ENCODE assay signal across 16 cellular contexts in genomic region chr2:167480986-167481309, GRCh38.
"Had no signal": no experiment of that assay in that cellular context is flagged by ENCODE, and none has a peak within 500 bp of the region (broad histone marks: within the 10 kb centered on the region; RNA-seq: fewer than 3 reads in every experiment).

No MANE protein-coding gene starts in this region.

- ATAC-seq: activated naive CD8-positive, alpha-beta T cell treated with anti-CD3 and anti-CD28 coated beads, Interleukin-2, amount 50 U/mL, for 24 hours; lower lobe of right lung; pancreas; stimulated activated memory B cell treated with anti-CD40 and anti-IgM and Interleukin-4, amounts not matched to agents 10 μg/mL and 1 μg/mL and 100 μg/mL, for 72 hours had no signal

- FAIRE-seq: bronchial epithelial cell, islet of Langerhans, pancreas had no signal

- H3K4me1 Mint-ChIP-seq: activated naive CD8-positive, alpha-beta T cell treated with anti-CD3 and anti-CD28 coated beads, Interleukin-2, amount 50 U/mL, for 24 hours; stimulated activated memory B cell treated with anti-CD40 and anti-IgM and Interleukin-4, amounts not matched to agents 10 μg/mL and 1 μg/mL and 100 μg/mL, for 72 hours had no signal

- H3K9me3 ChIP-seq: ascending aorta, lower lobe of right lung, pancreas had no signal

- H3K27me3 ChIP-seq: ascending aorta, dorsolateral prefrontal cortex, pancreas had no signal

- H3K9me3 Mint-ChIP-seq: activated T-helper 1 cell treated with anti-CD3 and anti-CD28 coated beads, Interleukin-12 subunit alpha, Interleukin-12 subunit beta, Interleukin-2, Interleukin-4 antibody, amounts not matched to agents 30 ng/mL and 10 ng/mL and 1 ng/mL, durations not matched to agents 14 hours and 24 hours and 36 hours; endodermal cell; stimulated activated memory B cell treated with anti-CD40 and anti-IgM and Interleukin-4, amounts not matched to agents 10 μg/mL and 1 μg/mL and 100 μg/mL, for 72 hours; T-helper 2 cell treated with Interferon-gamma antibody and Interleukin-4, amounts not matched to agents 5 μg/mL and 100 μg/mL, for 36 hours had no signal

- H3K36me3 Mint-ChIP-seq: stimulated activated memory B cell treated with anti-CD40 and anti-IgM and Interleukin-4, amounts not matched to agents 10 μg/mL and 1 μg/mL and 100 μg/mL, for 72 hours had no signal

- H3K27me3 Mint-ChIP-seq: activated naive CD8-positive, alpha-beta T cell treated with anti-CD3 and anti-CD28 coated beads, Interleukin-2, amount 50 U/mL, for 24 hours; stimulated activated memory B cell treated with anti-CD40 and anti-IgM and Interleukin-4, amounts not matched to agents 10 μg/mL and 1 μg/mL and 100 μg/mL, for 72 hours had no signal

- H3K36me3 ChIP-seq: ascending aorta, lower lobe of right lung, pancreas had no signal

- H3K4me1 ChIP-seq: ascending aorta, lower lobe of right lung, pancreas had no signal

- H3K4me3 Mint-ChIP-seq: activated naive CD8-positive, alpha-beta T cell treated with anti-CD3 and anti-CD28 coated beads, Interleukin-2, amount 50 U/mL, for 24 hours; activated T-helper 1 cell treated with anti-CD3 and anti-CD28 coated beads, Interleukin-12 subunit alpha, Interleukin-12 subunit beta, Interleukin-2, Interleukin-4 antibody, amounts not matched to agents 30 ng/mL and 10 ng/mL and 1 ng/mL, durations not matched to agents 14 hours and 24 hours and 36 hours; endodermal cell; stimulated activated memory B cell treated with anti-CD40 and anti-IgM and Interleukin-4, amounts not matched to agents 10 μg/mL and 1 μg/mL and 100 μg/mL, for 72 hours; T-helper 2 cell treated with Interferon-gamma antibody and Interleukin-4, amounts not matched to agents 5 μg/mL and 100 μg/mL, for 36 hours had no signal

- H3K4me3 ChIP-seq: ascending aorta, lower lobe of right lung, pancreas had no signal

- H3K27ac ChIP-seq: ascending aorta, dorsolateral prefrontal cortex, lower lobe of right lung, pancreas had no signal

- H3K27ac Mint-ChIP-seq: activated naive CD8-positive, alpha-beta T cell treated with anti-CD3 and anti-CD28 coated beads, Interleukin-2, amount 50 U/mL, for 24 hours; activated T-helper 1 cell treated with anti-CD3 and anti-CD28 coated beads, Interleukin-12 subunit alpha, Interleukin-12 subunit beta, Interleukin-2, Interleukin-4 antibody, amounts not matched to agents 30 ng/mL and 10 ng/mL and 1 ng/mL, durations not matched to agents 14 hours and 24 hours and 36 hours; endodermal cell; stimulated activated memory B cell treated with anti-CD40 and anti-IgM and Interleukin-4, amounts not matched to agents 10 μg/mL and 1 μg/mL and 100 μg/mL, for 72 hours; T-helper 2 cell treated with Interferon-gamma antibody and Interleukin-4, amounts not matched to agents 5 μg/mL and 100 μg/mL, for 36 hours had no signal

- DNase-seq: activated CD4-positive, alpha-beta T cell treated with anti-CD3 and anti-CD28 coated beads, Interleukin-2, amount 50 U/mL, for 1 hour; activated naive CD4-positive, alpha-beta T cell; activated naive CD8-positive, alpha-beta T cell treated with anti-CD3 and anti-CD28 coated beads, Interleukin-2, amount 50 U/mL, for 24 hours; dorsolateral prefrontal cortex; left colon; lower lobe of right lung; midbrain; pancreas; stimulated activated CD4-positive, alpha-beta T cell treated with anti-CD3 and anti-CD28 coated beads, Interleukin-12 subunit alpha, Interleukin-12 subunit beta, amount 100 ng/mL, for 4 hours had no signal
